Comparison of ENCODE assay signal across 8 cellular contexts in the genomic region with DNA sequence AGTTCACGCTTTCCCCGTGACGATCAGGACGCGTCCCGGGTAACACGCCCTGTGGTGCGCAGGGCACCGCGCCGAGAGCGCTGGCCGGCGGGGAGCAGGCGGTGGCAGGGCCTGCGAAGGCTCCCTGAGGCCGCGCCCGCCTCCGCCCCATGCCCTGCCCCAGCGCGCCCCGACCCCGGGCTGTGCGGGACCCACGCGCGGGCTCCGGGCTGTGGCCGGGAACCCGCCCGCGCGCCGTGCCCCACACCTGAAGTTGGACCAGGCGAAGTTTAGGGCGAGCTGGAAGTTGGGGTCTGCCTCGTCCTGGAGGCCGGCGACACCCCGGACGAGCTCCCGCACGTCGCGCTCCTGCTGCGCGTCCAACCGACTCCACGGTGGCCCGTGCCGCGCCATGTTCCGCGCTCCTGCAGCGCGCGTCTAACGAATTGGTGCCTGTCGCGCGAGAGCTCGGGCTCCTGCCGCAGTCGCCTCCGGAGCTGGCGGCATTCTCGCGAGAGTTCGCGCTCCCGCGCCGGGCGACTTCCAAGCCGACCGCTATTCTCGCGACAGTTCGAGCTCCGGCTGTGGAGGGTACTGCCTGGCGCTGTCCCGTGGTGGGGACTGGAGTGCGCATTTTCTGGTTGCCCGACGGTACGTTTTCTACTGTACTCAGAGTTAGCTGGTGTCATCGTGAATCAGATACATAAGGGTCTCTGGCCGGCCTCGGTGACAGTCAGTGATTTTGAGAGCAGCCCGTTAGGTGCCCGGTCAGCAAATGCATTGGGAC. TPM values are rescaled to one million over a fixed set of nuclear protein-coding genes. Genes with fewer than 3 reads are reported as not detected.
DNase-seq lines count a peak whose midpoint lies in the region; ATAC-seq and TF ChIP-seq lines count a peak whose summit lies in the region.

A gene (minus strand): TSS at position 419 of the 766 bp plus-strand sequence. CDS start 26 bp downstream, at position 393.

- no peaks in the 10 kb centered on the region for H3K36me3 ChIP-seq in colonic mucosa

- peaks cover 4% of the 10 kb centered on the region for H3K4me1 ChIP-seq in colonic mucosa

- peak within 1 kb of the TSS; percentile 79 for H3K4me3 ChIP-seq in colonic mucosa

- peak within 1 kb of the TSS; percentile 56 to 77 for H3K9ac ChIP-seq in colonic mucosa (ENCODE audit: low read depth in 2 of 2, low read length in 2 of 2)

- H3K9me3 ChIP-seq in colonic mucosa, result no peaks in the 10 kb centered on the region

- peak; percentile 95 for ATAC-seq in GM19324 (IDR thresholded peaks at IDR 0.05; ENCODE audit: low FRiP score, unreplicated experiment)
- peak; percentile 92 for ATAC-seq in HG03460 (IDR thresholded peaks at IDR 0.05; ENCODE audit: unreplicated experiment)
- ATAC-seq in left colon, result peak; percentile 92

- peak within 1 kb of the TSS; percentile 78 for H3K27ac ChIP-seq in colonic mucosa

- peak; percentile 38 to 92 (median 78) for DNase-seq in C1 segment of cervical spinal cord (lab: John Stamatoyannopoulos, UW)
- peak; percentile 76 for DNase-seq in NCI-H524 treated with DMSO at 0.1 percent for 48 hours (lab: John Stamatoyannopoulos, UW)
- peak; percentile 95 to 96 for DNase-seq in activated CD4-positive, alpha-beta T cell treated with anti-CD3 and anti-CD28 coated beads for 4 hours
- peak; percentile 96 for DNase-seq in colonic mucosa
- peak; percentile 97 to 98 for DNase-seq in left colon
- peak; percentile 95 to 96 for DNase-seq in stimulated activated CD4-positive, alpha-beta T cell treated with anti-CD3 and anti-CD28 coated beads, Interleukin-1b, Interleukin-23, amount 100 ng/mL, for 4 hours (ENCODE audit: low read depth in 2 of 2)

- no peak for TF ChIP-seq CTCF in colonic mucosa (IDR thresholded peaks at IDR 0.05)

- no peaks in the 10 kb centered on the region for H3K27me3 ChIP-seq in colonic mucosa

- intact Hi-C loops in colonic mucosa (cut with DNase I) (no loop called here), left colon (cut with DNase I, micrococcal nuclease) (loop anchor here in 1 of 2 donors (10.0 kb wide), 1 partner anchor 55 kb away; a partner anchor contains a TSS)

RNA-seq across cellular contexts. Expression of the gene that starts here (rescaled TPM):
- 10 to 100 TPM in 1 of 2 donors, 1 to 10 TPM in 1; 7.5 to 10.9 TPM for total RNA-seq in colonic mucosa
- total RNA-seq in left colon, result 10 to 100 TPM; 10.0 to 13.0 TPM

Comparison
In these comparisons a context has a peak if more than half of its experiments do, and no peak if none do; other contexts are left out.
1. Peak in every context shown above with its lines: DNase-seq, ATAC-seq, H3K4me3 ChIP-seq and H3K27ac ChIP-seq.